Comparison of ENCODE assay signal across 1 cellular context in the genomic region with DNA sequence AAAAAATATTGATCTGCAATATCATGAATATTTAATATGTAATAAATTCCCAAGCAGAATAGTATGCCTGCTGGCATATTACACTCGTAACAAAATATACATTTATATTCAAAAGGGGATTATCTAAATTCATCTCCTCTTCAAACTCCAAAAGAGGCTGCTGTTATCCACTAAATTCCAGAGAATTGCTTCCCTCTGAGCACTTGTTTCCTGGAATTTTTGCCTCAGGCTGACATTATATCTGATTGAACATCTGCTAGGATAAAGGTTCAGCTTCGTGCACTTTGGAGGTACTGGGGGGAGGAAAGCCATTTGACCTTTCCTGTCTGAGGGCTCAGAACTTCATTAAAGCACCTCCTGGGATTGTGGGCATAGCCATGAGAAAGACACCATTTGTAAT.
TF ChIP-seq lines count a peak whose summit lies in the region.

No MANE protein-coding gene starts in this region.

TF ChIP-seq in GM23338, 12 proteins besides CTCF, POLR2A, EP300 and RAD21 (continued from another document):
- TF ChIP-seq, protein P1, sequence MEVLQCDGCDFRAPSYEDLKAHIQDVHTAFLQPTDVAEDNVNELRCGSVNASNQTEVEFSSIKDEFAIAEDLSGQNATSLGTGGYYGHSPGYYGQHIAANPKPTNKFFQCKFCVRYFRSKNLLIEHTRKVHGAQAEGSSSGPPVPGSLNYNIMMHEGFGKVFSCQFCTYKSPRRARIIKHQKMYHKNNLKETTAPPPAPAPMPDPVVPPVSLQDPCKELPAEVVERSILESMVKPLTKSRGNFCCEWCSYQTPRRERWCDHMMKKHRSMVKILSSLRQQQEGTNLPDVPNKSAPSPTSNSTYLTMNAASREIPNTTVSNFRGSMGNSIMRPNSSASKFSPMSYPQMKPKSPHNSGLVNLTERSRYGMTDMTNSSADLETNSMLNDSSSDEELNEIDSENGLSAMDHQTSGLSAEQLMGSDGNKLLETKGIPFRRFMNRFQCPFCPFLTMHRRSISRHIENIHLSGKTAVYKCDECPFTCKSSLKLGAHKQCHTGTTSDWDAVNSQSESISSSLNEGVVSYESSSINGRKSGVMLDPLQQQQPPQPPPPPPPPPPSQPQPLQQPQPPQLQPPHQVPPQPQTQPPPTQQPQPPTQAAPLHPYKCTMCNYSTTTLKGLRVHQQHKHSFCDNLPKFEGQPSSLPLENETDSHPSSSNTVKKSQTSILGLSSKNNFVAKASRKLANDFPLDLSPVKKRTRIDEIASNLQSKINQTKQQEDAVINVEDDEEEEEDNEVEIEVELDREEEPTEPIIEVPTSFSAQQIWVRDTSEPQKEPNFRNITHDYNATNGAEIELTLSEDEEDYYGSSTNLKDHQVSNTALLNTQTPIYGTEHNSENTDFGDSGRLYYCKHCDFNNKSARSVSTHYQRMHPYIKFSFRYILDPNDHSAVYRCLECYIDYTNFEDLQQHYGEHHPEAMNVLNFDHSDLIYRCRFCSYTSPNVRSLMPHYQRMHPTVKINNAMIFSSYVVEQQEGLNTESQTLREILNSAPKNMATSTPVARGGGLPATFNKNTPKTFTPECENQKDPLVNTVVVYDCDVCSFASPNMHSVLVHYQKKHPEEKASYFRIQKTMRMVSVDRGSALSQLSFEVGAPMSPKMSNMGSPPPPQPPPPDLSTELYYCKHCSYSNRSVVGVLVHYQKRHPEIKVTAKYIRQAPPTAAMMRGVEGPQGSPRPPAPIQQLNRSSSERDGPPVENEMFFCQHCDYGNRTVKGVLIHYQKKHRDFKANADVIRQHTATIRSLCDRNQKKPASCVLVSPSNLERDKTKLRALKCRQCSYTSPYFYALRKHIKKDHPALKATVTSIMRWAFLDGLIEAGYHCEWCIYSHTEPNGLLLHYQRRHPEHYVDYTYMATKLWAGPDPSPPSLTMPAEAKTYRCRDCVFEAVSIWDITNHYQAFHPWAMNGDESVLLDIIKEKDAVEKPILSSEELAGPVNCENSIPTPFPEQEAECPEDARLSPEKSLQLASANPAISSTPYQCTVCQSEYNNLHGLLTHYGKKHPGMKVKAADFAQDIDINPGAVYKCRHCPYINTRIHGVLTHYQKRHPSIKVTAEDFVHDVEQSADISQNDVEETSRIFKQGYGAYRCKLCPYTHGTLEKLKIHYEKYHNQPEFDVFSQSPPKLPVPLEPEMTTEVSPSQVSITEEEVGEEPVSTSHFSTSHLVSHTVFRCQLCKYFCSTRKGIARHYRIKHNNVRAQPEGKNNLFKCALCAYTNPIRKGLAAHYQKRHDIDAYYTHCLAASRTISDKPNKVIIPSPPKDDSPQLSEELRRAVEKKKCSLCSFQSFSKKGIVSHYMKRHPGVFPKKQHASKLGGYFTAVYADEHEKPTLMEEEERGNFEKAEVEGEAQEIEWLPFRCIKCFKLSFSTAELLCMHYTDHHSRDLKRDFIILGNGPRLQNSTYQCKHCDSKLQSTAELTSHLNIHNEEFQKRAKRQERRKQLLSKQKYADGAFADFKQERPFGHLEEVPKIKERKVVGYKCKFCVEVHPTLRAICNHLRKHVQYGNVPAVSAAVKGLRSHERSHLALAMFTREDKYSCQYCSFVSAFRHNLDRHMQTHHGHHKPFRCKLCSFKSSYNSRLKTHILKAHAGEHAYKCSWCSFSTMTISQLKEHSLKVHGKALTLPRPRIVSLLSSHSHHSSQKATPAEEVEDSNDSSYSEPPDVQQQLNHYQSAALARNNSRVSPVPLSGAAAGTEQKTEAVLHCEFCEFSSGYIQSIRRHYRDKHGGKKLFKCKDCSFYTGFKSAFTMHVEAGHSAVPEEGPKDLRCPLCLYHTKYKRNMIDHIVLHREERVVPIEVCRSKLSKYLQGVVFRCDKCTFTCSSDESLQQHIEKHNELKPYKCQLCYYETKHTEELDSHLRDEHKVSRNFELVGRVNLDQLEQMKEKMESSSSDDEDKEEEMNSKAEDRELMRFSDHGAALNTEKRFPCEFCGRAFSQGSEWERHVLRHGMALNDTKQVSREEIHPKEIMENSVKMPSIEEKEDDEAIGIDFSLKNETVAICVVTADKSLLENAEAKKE (CRISPR knock-in tag; IDR thresholded peaks at IDR 0.05), result no peak
- no peak for TF ChIP-seq STAT1 (IDR thresholded peaks at IDR 0.05; ENCODE audit: unreplicated experiment)
- no peak for TF ChIP-seq EZH2 (IDR thresholded peaks at IDR 0.05; ENCODE audit: low read depth, unreplicated experiment)
- no peak for TF ChIP-seq JUNB (IDR thresholded peaks at IDR 0.05; ENCODE audit: unreplicated experiment)
- TF ChIP-seq, protein P2, sequence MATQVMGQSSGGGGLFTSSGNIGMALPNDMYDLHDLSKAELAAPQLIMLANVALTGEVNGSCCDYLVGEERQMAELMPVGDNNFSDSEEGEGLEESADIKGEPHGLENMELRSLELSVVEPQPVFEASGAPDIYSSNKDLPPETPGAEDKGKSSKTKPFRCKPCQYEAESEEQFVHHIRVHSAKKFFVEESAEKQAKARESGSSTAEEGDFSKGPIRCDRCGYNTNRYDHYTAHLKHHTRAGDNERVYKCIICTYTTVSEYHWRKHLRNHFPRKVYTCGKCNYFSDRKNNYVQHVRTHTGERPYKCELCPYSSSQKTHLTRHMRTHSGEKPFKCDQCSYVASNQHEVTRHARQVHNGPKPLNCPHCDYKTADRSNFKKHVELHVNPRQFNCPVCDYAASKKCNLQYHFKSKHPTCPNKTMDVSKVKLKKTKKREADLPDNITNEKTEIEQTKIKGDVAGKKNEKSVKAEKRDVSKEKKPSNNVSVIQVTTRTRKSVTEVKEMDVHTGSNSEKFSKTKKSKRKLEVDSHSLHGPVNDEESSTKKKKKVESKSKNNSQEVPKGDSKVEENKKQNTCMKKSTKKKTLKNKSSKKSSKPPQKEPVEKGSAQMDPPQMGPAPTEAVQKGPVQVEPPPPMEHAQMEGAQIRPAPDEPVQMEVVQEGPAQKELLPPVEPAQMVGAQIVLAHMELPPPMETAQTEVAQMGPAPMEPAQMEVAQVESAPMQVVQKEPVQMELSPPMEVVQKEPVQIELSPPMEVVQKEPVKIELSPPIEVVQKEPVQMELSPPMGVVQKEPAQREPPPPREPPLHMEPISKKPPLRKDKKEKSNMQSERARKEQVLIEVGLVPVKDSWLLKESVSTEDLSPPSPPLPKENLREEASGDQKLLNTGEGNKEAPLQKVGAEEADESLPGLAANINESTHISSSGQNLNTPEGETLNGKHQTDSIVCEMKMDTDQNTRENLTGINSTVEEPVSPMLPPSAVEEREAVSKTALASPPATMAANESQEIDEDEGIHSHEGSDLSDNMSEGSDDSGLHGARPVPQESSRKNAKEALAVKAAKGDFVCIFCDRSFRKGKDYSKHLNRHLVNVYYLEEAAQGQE (IDR thresholded peaks at IDR 0.05; ENCODE audit: unreplicated experiment), result no peak
